ENCODE assay signal across 21 cellular contexts in the genomic region with DNA sequence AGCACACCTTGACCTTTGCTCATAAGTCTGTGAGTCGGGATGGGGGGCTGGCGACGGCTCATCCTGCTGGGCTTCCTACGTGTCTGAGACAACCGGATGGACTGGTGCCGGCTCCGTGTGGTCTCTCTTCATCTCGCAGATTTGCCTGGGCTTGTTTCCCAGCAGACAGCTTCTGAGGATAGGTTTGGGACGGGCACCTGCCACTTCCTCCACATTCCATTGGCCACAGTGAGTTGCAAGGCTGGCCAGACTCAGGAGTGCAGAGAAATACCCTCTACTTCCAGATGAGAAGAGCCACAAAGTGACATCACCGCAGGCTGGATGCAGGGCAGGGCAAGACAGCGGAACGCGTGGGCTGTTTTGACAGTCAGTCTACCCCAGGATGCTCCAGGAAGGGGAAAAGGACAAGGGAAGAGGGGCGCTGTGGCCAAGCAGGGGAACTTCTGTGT.
"Had no signal": no experiment of that assay in that cellular context is flagged by ENCODE, and none has a peak within 500 bp of the region (broad histone marks: within the 10 kb centered on the region; RNA-seq: fewer than 3 reads in every experiment).

No MANE protein-coding gene starts in this region.

- H3K4me3 ChIP-seq: coronary artery, lung, neural progenitor cell, pancreas, sigmoid colon, stomach, testis, uterus had no signal

- H3K9me3 ChIP-seq: pancreas, sigmoid colon, stomach, testis, uterus had no signal

- H3K4me1 ChIP-seq: neural progenitor cell, pancreas, stomach, testis, uterus had no signal

- ATAC-seq: activated CD8-positive, alpha-beta T cell treated with anti-CD3 and anti-CD28 coated beads for 36 hours; left colon; pancreas had no signal

- H2AFZ ChIP-seq: neural progenitor cell had no signal

- FAIRE-seq: frontal cortex, pancreas had no signal

- H3K27me3 ChIP-seq: neural progenitor cell, pancreas, sigmoid colon, stomach, testis, uterus had no signal

- H3K4me2 ChIP-seq: neural progenitor cell had no signal

- H3K36me3 ChIP-seq: neural progenitor cell, pancreas, sigmoid colon, stomach, uterus had no signal

- DNase-seq: activated B cell treated with CpG ODN at 0.5 μM for 24 hours; activated CD4-positive, alpha-beta T cell treated with anti-CD3 and anti-CD28 coated beads for 48 hours; activated CD8-positive, alpha-beta memory T cell treated with anti-CD3 and anti-CD28 coated beads, Interleukin-2, amount 50 U/mL, for 4 hours; activated CD8-positive, alpha-beta T cell treated with anti-CD3 and anti-CD28 coated beads for 36 hours; activated effector memory CD4-positive, alpha-beta T cell treated with anti-CD3 and anti-CD28 coated beads, Interleukin-2, amount 50 U/mL, for 16 hours; activated T-cell treated with anti-CD3 and anti-CD28 coated beads, Interleukin-2, amount 50 U/mL, for 48 hours; amniotic stem cell; caudate nucleus; left colon; naive B cell; sigmoid colon; stimulated activated CD4-positive, alpha-beta T cell treated with anti-CD3 and anti-CD28 coated beads, Interleukin-1b, Interleukin-23, amount 100 ng/mL, for 48 hours; stomach; T-helper 2 cell; testis; uterus had no signal

- H3K27ac ChIP-seq: coronary artery, neural progenitor cell, pancreas, sigmoid colon, stomach, testis, uterus had no signal
